Comparison of ENCODE assay signal across 8 cellular contexts in genomic region chr2:87466591-87467120, GRCh38.
DNase-seq lines count a peak whose midpoint lies in the region; ATAC-seq and TF ChIP-seq lines count a peak whose summit lies in the region.
"Not testable (repeated sequence)": the region's sequence is repeated elsewhere in the genome, so short reads cannot be mapped to it uniquely, and the experiment has no call there.

No MANE protein-coding gene starts in this region.

- H3K27ac ChIP-seq in CD4-positive, alpha-beta T cell (ENCODE audit: low read depth, low read length), result not testable (repeated sequence)
- peak overlapping the region; percentile 78 for H3K27ac ChIP-seq in KOPT-K1 (ENCODE audit: low read depth, low read length, poor library complexity, severe bottlenecking)

- H3K36me3 Mint-ChIP-seq in CD4-positive, alpha-beta T cell (ENCODE audit: low read depth); activated CD4-positive, alpha-beta T cell treated with anti-CD3 and anti-CD28 coated beads, Interleukin-2, amount 10 ng/mL, durations not matched to agents 7 days and 5 days (ENCODE audit: low read depth): not testable (repeated sequence)
- H3K36me3 Mint-ChIP-seq in activated naive CD4-positive, alpha-beta T cell treated with anti-CD3 and anti-CD28 coated beads, Interleukin-2, amount 50 U/mL, for 24 hours, result peaks cover 12% of the 10 kb centered on the region

- ATAC-seq in CD4-positive, alpha-beta T cell (ENCODE audit: poor library complexity), result peak; percentile 95
- ATAC-seq in GM19043 (IDR thresholded peaks at IDR 0.05; ENCODE audit: low read depth, unreplicated experiment) (peak; percentile 43), HG02798 (IDR thresholded peaks at IDR 0.05; ENCODE audit: poor library complexity, unreplicated experiment) (peak; percentile 58)

- TF ChIP-seq CTCF in CD4-positive, alpha-beta T cell (IDR thresholded peaks at IDR 0.05), result not testable (repeated sequence)

- not testable (repeated sequence) for H3K27me3 Mint-ChIP-seq in CD4-positive, alpha-beta T cell; activated CD4-positive, alpha-beta T cell treated with anti-CD3 and anti-CD28 coated beads, Interleukin-2, amount 10 ng/mL, durations not matched to agents 7 days and 5 days; activated naive CD4-positive, alpha-beta T cell treated with anti-CD3 and anti-CD28 coated beads, Interleukin-2, amount 50 U/mL, for 24 hours

- peaks cover 17% of the 10 kb centered on the region for H3K4me1 Mint-ChIP-seq in CD4-positive, alpha-beta T cell (ENCODE audit: low read depth)
- H3K4me1 Mint-ChIP-seq in activated CD4-positive, alpha-beta T cell treated with anti-CD3 and anti-CD28 coated beads, Interleukin-2, amount 10 ng/mL, durations not matched to agents 7 days and 5 days, result peaks cover 48% of the 10 kb centered on the region
- H3K4me1 Mint-ChIP-seq in activated naive CD4-positive, alpha-beta T cell treated with anti-CD3 and anti-CD28 coated beads, Interleukin-2, amount 50 U/mL, for 24 hours, result peaks cover 51% of the 10 kb centered on the region

- H3K36me3 ChIP-seq in KOPT-K1 (ENCODE audit: insufficient read depth, low read length), result not testable (repeated sequence)

- H3K9me3 Mint-ChIP-seq in CD4-positive, alpha-beta T cell; activated CD4-positive, alpha-beta T cell treated with anti-CD3 and anti-CD28 coated beads, Interleukin-2, amount 10 ng/mL, durations not matched to agents 7 days and 5 days; activated naive CD4-positive, alpha-beta T cell treated with anti-CD3 and anti-CD28 coated beads, Interleukin-2, amount 50 U/mL, for 24 hours: not testable (repeated sequence)

- peak overlapping the region; percentile 72 for H3K27ac Mint-ChIP-seq in CD4-positive, alpha-beta T cell
- H3K27ac Mint-ChIP-seq in activated CD4-positive, alpha-beta T cell treated with anti-CD3 and anti-CD28 coated beads, Interleukin-2, amount 10 ng/mL, durations not matched to agents 7 days and 5 days, result peak overlapping the region; percentile 68
- H3K27ac Mint-ChIP-seq in activated naive CD4-positive, alpha-beta T cell treated with anti-CD3 and anti-CD28 coated beads, Interleukin-2, amount 50 U/mL, for 24 hours, result peak overlapping the region; percentile 95

- not testable (repeated sequence) for H3K4me3 Mint-ChIP-seq in CD4-positive, alpha-beta T cell; activated CD4-positive, alpha-beta T cell treated with anti-CD3 and anti-CD28 coated beads, Interleukin-2, amount 10 ng/mL, durations not matched to agents 7 days and 5 days
- peak overlapping the region; percentile 60 for H3K4me3 Mint-ChIP-seq in activated naive CD4-positive, alpha-beta T cell treated with anti-CD3 and anti-CD28 coated beads, Interleukin-2, amount 50 U/mL, for 24 hours

- POLR2A ChIA-PET in CD4-positive, alpha-beta T cell (lab: Charles Lee); activated CD4-positive, alpha-beta T cell treated with anti-CD3 and anti-CD28 coated beads, Interleukin-2, amount 10 ng/mL, durations not matched to agents 7 days and 5 days (lab: Charles Lee): not testable (repeated sequence)

- CTCF ChIA-PET in CD4-positive, alpha-beta T cell (lab: Charles Lee); activated CD4-positive, alpha-beta T cell treated with anti-CD3 and anti-CD28 coated beads, Interleukin-2, amount 10 ng/mL, durations not matched to agents 7 days and 5 days (lab: Charles Lee): not testable (repeated sequence)

- H3K27me3 ChIP-seq in CD4-positive, alpha-beta T cell (ENCODE audit: control insufficient read depth, insufficient read depth, low read length), result not testable (repeated sequence)

- intact Hi-C loops in CD4-positive, alpha-beta T cell (cut with DNase I, micrococcal nuclease), result not testable (repeated sequence)

- not testable (repeated sequence) for H3K9me3 ChIP-seq in CD4-positive, alpha-beta T cell (ENCODE audit: control insufficient read depth, low read length); KOPT-K1 (ENCODE audit: insufficient read depth, low read length, poor library complexity, severe bottlenecking)

- DNase-seq in CD4-positive, alpha-beta T cell, result peak; percentile 26 to 73 (median 64)
- DNase-seq in activated CD4-positive, alpha-beta T cell treated with anti-CD3 and anti-CD28 coated beads, Interleukin-2, amount 10 ng/mL, durations not matched to agents 7 days and 5 days, result peak; percentile 68
- peak; percentile 88 for DNase-seq in islet precursor cell
- peak; percentile 89 for DNase-seq in stimulated activated CD4-positive, alpha-beta T cell treated with anti-CD3 and anti-CD28 coated beads, Interleukin-1b, Interleukin-23, amount 100 ng/mL, for 48 hours

Comparison
In these comparisons a context has a peak if more than half of its experiments do, and no peak if none do; other contexts are left out.
1. ATAC-seq: peak in every context shown above with its lines; median percentile 95 in CD4-positive, alpha-beta T cell; 58 in HG02798; 43 in GM19043.